Comparison of ENCODE assay signal across 10 cellular contexts in the genomic region with DNA sequence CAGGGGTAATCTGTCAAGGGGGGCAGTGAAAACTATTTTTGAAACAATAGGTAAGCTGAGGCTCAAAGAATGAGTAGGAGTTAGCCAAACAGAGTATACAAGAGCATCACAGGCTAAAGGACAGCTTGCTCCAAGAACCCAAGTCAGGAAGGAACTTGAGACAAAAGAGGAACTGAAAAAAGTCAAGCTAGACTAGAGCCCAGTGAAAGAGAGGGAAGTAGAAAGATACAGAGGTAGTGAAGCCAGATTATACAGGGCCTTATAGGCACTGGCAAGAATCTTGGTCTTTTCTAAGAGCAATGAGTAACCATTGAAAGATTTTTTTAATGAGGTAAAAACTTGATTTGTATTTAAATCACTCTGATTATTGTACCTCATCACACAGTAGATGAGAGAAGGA.
A peak's percentile ranks its signal among the peaks of the same experiment; 100 is the strongest.
DNase-seq lines count a peak whose midpoint lies in the region; ATAC-seq, FAIRE-seq and TF ChIP-seq lines count a peak whose summit lies in the region.
"Had no signal": no experiment of that assay in that cellular context is flagged by ENCODE, and none has a peak within 500 bp of the region (broad histone marks: within the 10 kb centered on the region; RNA-seq: fewer than 3 reads in every experiment).

No MANE protein-coding gene starts in this region.

- peak; percentile 24 for DNase-seq in GM12892 (ENCODE audit: insufficient read length)
- peak; percentile 40 for DNase-seq in KG1 (lab: John Stamatoyannopoulos, UW)
- no peak for DNase-seq in left lung
- no peak for DNase-seq in H7
- DNase-seq in glomerular visceral epithelial cell (ENCODE audit: extremely low spot score): no peak
- no peak for DNase-seq in activated T-helper 1 cell treated with anti-CD3 and anti-CD28 coated beads, Interleukin-12 subunit alpha, Interleukin-12 subunit beta, Interleukin-2, Interleukin-4 antibody, amounts not matched to agents 30 ng/mL and 10 ng/mL and 1 ng/mL, durations not matched to agents 14 hours and 24 hours and 36 hours (ENCODE audit: low spot score)

- H3K36me3 ChIP-seq in left lung (no peaks in the 10 kb centered on the region), H7 (replicated peaks; ENCODE audit: control insufficient read depth, insufficient read depth, low read length) (no peaks in the 10 kb centered on the region)
- H3K36me3 ChIP-seq: SJSA1 had no signal

- H3K4me1 ChIP-seq in left lung: peaks cover 35 to 67% of the 10 kb centered on the region in 2 donors

- no peak overlapping the region for H3K4me3 Mint-ChIP-seq in activated T-helper 1 cell treated with anti-CD3 and anti-CD28 coated beads, Interleukin-12 subunit alpha, Interleukin-12 subunit beta, Interleukin-2, Interleukin-4 antibody, amounts not matched to agents 30 ng/mL and 10 ng/mL and 1 ng/mL, durations not matched to agents 14 hours and 24 hours and 36 hours
- H3K4me3 Mint-ChIP-seq in activated T-helper 17 cell treated with anti-CD3 and anti-CD28 coated beads, Interleukin-2, amount 50 U/mL, for 72 hours: no peak overlapping the region

- TF ChIP-seq POLR2A in GM12892 (IDR thresholded peaks at IDR 0.05; ENCODE audit: low read depth, low read length): no peak

- no peaks in the 10 kb centered on the region for H3K9me3 ChIP-seq in left lung
- H3K9me3 ChIP-seq: SJSA1 had no signal

- peak; percentile 87 for FAIRE-seq in GM12892 (lab: Jason Lieb, UNC)
- FAIRE-seq: endothelial cell of umbilical vein had no signal

- ATAC-seq in GM21717 (IDR thresholded peaks at IDR 0.05; ENCODE audit: unreplicated experiment) (peak; percentile 72), left lung (peak; percentile 21)
- ATAC-seq in activated T-helper 17 cell treated with anti-CD3 and anti-CD28 coated beads, Interleukin-2, amount 50 U/mL, for 72 hours (replicated peaks): no peak

- TF ChIP-seq CTCF in left lung (IDR thresholded peaks at IDR 0.05): no peak

- H3K4me3 ChIP-seq in left lung (no peak overlapping the region), H7 (ENCODE audit: insufficient read depth, low read depth, low read length) (no peak overlapping the region)
- H3K4me3 ChIP-seq: SJSA1 had no signal

- H3K36me3 Mint-ChIP-seq in activated T-helper 1 cell treated with anti-CD3 and anti-CD28 coated beads, Interleukin-12 subunit alpha, Interleukin-12 subunit beta, Interleukin-2, Interleukin-4 antibody, amounts not matched to agents 30 ng/mL and 10 ng/mL and 1 ng/mL, durations not matched to agents 14 hours and 24 hours and 36 hours (ENCODE audit: low read depth): no peaks in the 10 kb centered on the region
- no peaks in the 10 kb centered on the region for H3K36me3 Mint-ChIP-seq in activated T-helper 17 cell treated with anti-CD3 and anti-CD28 coated beads, Interleukin-2, amount 50 U/mL, for 72 hours (ENCODE audit: low read depth)

- intact Hi-C loops in left lung (cut with DNase I): no loop called here
- intact Hi-C loops in activated T-helper 1 cell treated with anti-CD3 and anti-CD28 coated beads, Interleukin-12 subunit alpha, Interleukin-12 subunit beta, Interleukin-2, Interleukin-4 antibody, amounts not matched to agents 30 ng/mL and 10 ng/mL and 1 ng/mL, durations not matched to agents 14 hours and 24 hours and 36 hours (cut with micrococcal nuclease): no loop called here

- H3K27ac ChIP-seq in left lung: peak overlapping the region in 1 of 2 donors; percentile 21
- H3K27ac ChIP-seq: SJSA1 had no signal

- H3K9me3 Mint-ChIP-seq in activated T-helper 1 cell treated with anti-CD3 and anti-CD28 coated beads, Interleukin-12 subunit alpha, Interleukin-12 subunit beta, Interleukin-2, Interleukin-4 antibody, amounts not matched to agents 30 ng/mL and 10 ng/mL and 1 ng/mL, durations not matched to agents 14 hours and 24 hours and 36 hours: no peaks in the 10 kb centered on the region
- H3K9me3 Mint-ChIP-seq in activated T-helper 17 cell treated with anti-CD3 and anti-CD28 coated beads, Interleukin-2, amount 50 U/mL, for 72 hours: no peaks in the 10 kb centered on the region

- H3K27me3 ChIP-seq in left lung: no peaks in the 10 kb centered on the region
- no peaks in the 10 kb centered on the region for H3K27me3 ChIP-seq in H7 (ENCODE audit: control insufficient read depth, insufficient read depth, low read length)
- H3K27me3 ChIP-seq: SJSA1 had no signal

- no peaks in the 10 kb centered on the region for H3K27me3 Mint-ChIP-seq in activated T-helper 1 cell treated with anti-CD3 and anti-CD28 coated beads, Interleukin-12 subunit alpha, Interleukin-12 subunit beta, Interleukin-2, Interleukin-4 antibody, amounts not matched to agents 30 ng/mL and 10 ng/mL and 1 ng/mL, durations not matched to agents 14 hours and 24 hours and 36 hours (ENCODE audit: insufficient read depth)
- H3K27me3 Mint-ChIP-seq in activated T-helper 17 cell treated with anti-CD3 and anti-CD28 coated beads, Interleukin-2, amount 50 U/mL, for 72 hours: no peaks in the 10 kb centered on the region

- no peak overlapping the region for H3K27ac Mint-ChIP-seq in activated T-helper 1 cell treated with anti-CD3 and anti-CD28 coated beads, Interleukin-12 subunit alpha, Interleukin-12 subunit beta, Interleukin-2, Interleukin-4 antibody, amounts not matched to agents 30 ng/mL and 10 ng/mL and 1 ng/mL, durations not matched to agents 14 hours and 24 hours and 36 hours
- H3K27ac Mint-ChIP-seq in activated T-helper 17 cell treated with anti-CD3 and anti-CD28 coated beads, Interleukin-2, amount 50 U/mL, for 72 hours: no peak overlapping the region

- peaks cover 14% of the 10 kb centered on the region for H3K4me1 Mint-ChIP-seq in activated T-helper 1 cell treated with anti-CD3 and anti-CD28 coated beads, Interleukin-12 subunit alpha, Interleukin-12 subunit beta, Interleukin-2, Interleukin-4 antibody, amounts not matched to agents 30 ng/mL and 10 ng/mL and 1 ng/mL, durations not matched to agents 14 hours and 24 hours and 36 hours (ENCODE audit: low read depth)
- H3K4me1 Mint-ChIP-seq in activated T-helper 17 cell treated with anti-CD3 and anti-CD28 coated beads, Interleukin-2, amount 50 U/mL, for 72 hours: peaks cover 6% of the 10 kb centered on the region

Comparison
In these comparisons a context has a peak if more than half of its experiments do, and no peak if none do; other contexts are left out.
1. DNase-seq: peak in GM12892 (single experiment) and KG1 (single experiment); none in left lung (0 of 2), H7 (single experiment), glomerular visceral epithelial cell (single experiment) and activated T-helper 1 cell treated with anti-CD3 and anti-CD28 coated beads, Interleukin-12 subunit alpha, Interleukin-12 subunit beta, Interleukin-2, Interleukin-4 antibody, amounts not matched to agents 30 ng/mL and 10 ng/mL and 1 ng/mL, durations not matched to agents 14 hours and 24 hours and 36 hours (single experiment).